Comparison of ENCODE assay signal across 24 cellular contexts in the genomic region with DNA sequence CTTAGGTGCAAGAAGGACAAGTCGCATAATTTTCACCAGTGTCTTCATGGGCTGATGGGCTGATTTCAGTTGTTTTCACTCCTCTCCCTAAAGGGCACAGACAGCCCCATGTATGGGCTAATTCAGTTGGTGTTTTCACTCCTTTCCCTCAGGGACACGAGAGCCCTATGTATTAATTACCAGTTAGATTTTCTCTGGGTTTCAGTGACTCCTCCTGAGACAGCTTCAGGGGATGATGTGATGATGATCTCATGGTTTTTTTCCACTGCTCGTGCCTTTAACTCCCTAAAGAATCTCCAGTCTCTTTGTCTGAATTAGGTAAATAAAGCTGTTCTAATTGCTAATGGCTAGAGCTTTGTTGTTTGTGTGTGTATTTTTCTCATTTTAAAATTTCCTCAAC. TPM values are rescaled to one million over a fixed set of nuclear protein-coding genes. Genes with fewer than 3 reads are reported as not detected.
DNase-seq lines count a peak whose midpoint lies in the region; ATAC-seq, FAIRE-seq and TF ChIP-seq lines count a peak whose summit lies in the region.
"Had no signal": no experiment of that assay in that cellular context is flagged by ENCODE, and none has a peak within 500 bp of the region (broad histone marks: within the 10 kb centered on the region; RNA-seq: fewer than 3 reads in every experiment).

No MANE protein-coding gene starts in this region.

- H3K27me3 ChIP-seq in GM12878 (replicated peaks in 1 of 2; ENCODE audit: control insufficient read depth in 2 of 2, insufficient read depth in 2 of 2, low read length in 1 of 2) = no peaks in the 10 kb centered on the region
- H3K27me3 ChIP-seq in mesendoderm (ENCODE audit: insufficient read depth, low read length, poor library complexity) = no peaks in the 10 kb centered on the region
- H3K27me3 ChIP-seq: cardiac muscle cell, MG63, sigmoid colon, tibial artery had no signal

- WGBS in GM12878 (ENCODE audit: insufficient coverage, insufficient replicate concordance, low lambda C conversion rate, missing lambda C conversion rate) = 52% methylated on average over 3 of the region's 3 CpGs
- no CpG with 5 or more reads among the region's 3 CpGs for WGBS in mesendoderm (ENCODE audit: extremely low coverage, insufficient coverage, low lambda C conversion rate)

- TF ChIP-seq CTCF in D721Med (IDR thresholded peaks at IDR 0.05; ENCODE audit: insufficient read depth, missing control alignments) (no peak), GM12878 (IDR thresholded peaks at IDR 0.05 in 2 of 3, conservative IDR thresholded peaks at IDR 0.05 in 1 of 3; ENCODE audit: control insufficient read depth in 2 of 3, extremely low read depth in 1 of 3, insufficient read depth in 1 of 3, low read depth in 3 of 3, low read length in 3 of 3) (no peak)

- H3K9me3 ChIP-seq in GM12878 (replicated peaks; ENCODE audit: control insufficient read depth, insufficient read depth, low read length) = no peaks in the 10 kb centered on the region
- H3K9me3 ChIP-seq: MG63, sigmoid colon, tibial artery had no signal

- H3K4me2 ChIP-seq in GM12878 (ENCODE audit: control insufficient read depth, insufficient read depth) = no peak overlapping the region
- H3K4me2 ChIP-seq in mesendoderm (ENCODE audit: low read length) = no peak overlapping the region

- TF ChIP-seq RAD21 in GM12878 (IDR thresholded peaks at IDR 0.05; ENCODE audit: insufficient read depth, low read depth, low read length) = no peak

- no peak overlapping the region for H3K23ac ChIP-seq in mesendoderm (ENCODE audit: low read length)

- no peak overlapping the region for H2AK5ac ChIP-seq in mesendoderm (ENCODE audit: low read length)

- RAD21 ChIA-PET in GM12878 (lab: Charles Lee; ENCODE audit: unreplicated experiment) = interaction anchor here (1.0 to 1.5 kb wide), 3 partner anchors 10 to 146 kb away, joined by 3 to 4 read pairs (median 3); partner anchors contain the start of gene RAMAC

- H3K79me2 ChIP-seq in GM12878 (ENCODE audit: control insufficient read depth, insufficient read depth, low read length) (no peaks in the 10 kb centered on the region), mesendoderm (ENCODE audit: control insufficient read depth, insufficient read depth, low read length) (no peaks in the 10 kb centered on the region)

- TF ChIP-seq EP300 in GM12878 (IDR thresholded peaks at IDR 0.05; ENCODE audit: borderline replicate concordance in 1 of 2, control insufficient read depth in 1 of 2, low read depth in 2 of 2, low read length in 2 of 2) = no peak

- POLR2A ChIA-PET in GM12878 (lab: Charles Lee) = interaction anchor here (0.6 to 1.4 kb wide), 3 partner anchors 10 to 465 kb away, joined by 3 to 6 read pairs (median 4); no protein-coding TSS in a partner anchor

- H3K56ac ChIP-seq in mesendoderm (ENCODE audit: low read length) = no peak overlapping the region

- intact Hi-C loops in GM12878 (cut with micrococcal nuclease; ENCODE audit: unreplicated experiment) = no loop called here

- SMC1A ChIA-PET in GM12878 (lab: Charles Lee; ENCODE audit: uncharacterized antibody, unreplicated experiment) = interaction anchor here (0.8 to 1.1 kb wide), 3 partner anchors 14 to 163 kb away, joined by 3 read pairs; no protein-coding TSS in a partner anchor

- in situ Hi-C loops in GM12878 (cut with MboI) = no loop called here

- no peak overlapping the region for H4K5ac ChIP-seq in mesendoderm (ENCODE audit: low read length)

- H3K4ac ChIP-seq in mesendoderm (ENCODE audit: low read depth, low read length) = no peak overlapping the region

- TF ChIP-seq POLR2A in GM12878 (IDR thresholded peaks at IDR 0.05; ENCODE audit: low read depth, low read length) = no peak

- no peak overlapping the region for H4K8ac ChIP-seq in mesendoderm (ENCODE audit: low read depth, low read length)

- no peak overlapping the region for H2AFZ ChIP-seq in GM12878 (ENCODE audit: control insufficient read depth, low read depth, low read length)

- H3K36me3 ChIP-seq in GM12878 (ENCODE audit: control insufficient read depth in 2 of 2, insufficient read depth in 2 of 2, low read length in 1 of 2) = no peaks in the 10 kb centered on the region; a peak in 1 of 4 replicates
- no peaks in the 10 kb centered on the region for H3K36me3 ChIP-seq in mesendoderm (ENCODE audit: control insufficient read depth, insufficient read depth, low read length)
- H3K36me3 ChIP-seq: cardiac muscle cell had no signal

- no peak overlapping the region for H3K4me3 ChIP-seq in GM12878
- no peak overlapping the region for H3K4me3 ChIP-seq in mesendoderm (ENCODE audit: low read length)
- H3K4me3 ChIP-seq: cardiac muscle cell, lung, MG63, sigmoid colon, tibial artery had no signal

- DNase-seq in D721Med (ENCODE audit: insufficient read length, low spot score) = no peak
- DNase-seq in M059J (ENCODE audit: low read depth) = peak; percentile 41
- no peak for DNase-seq in GM12878 (ENCODE audit: low read depth, low spot score)
- DNase-seq in mesendoderm = peak; percentile 38
- DNase-seq in CD1c-positive myeloid dendritic cell (ENCODE audit: extremely low spot score) = no peak
- DNase-seq: activated CD4-positive, alpha-beta T cell treated with anti-CD3 and anti-CD28 coated beads for 48 hours; activated naive CD4-positive, alpha-beta T cell treated with anti-CD3 and anti-CD28 coated beads, Interleukin-2, amount 10 ng/mL, durations not matched to agents 7 days and 5 days; amygdala; COR-L47; cortex of kidney; DMS79 treated with DMSO at 0.1 percent for 48 hours; H9; MG63; NCI-H2107; NCI-H524 treated with DMSO at 0.1 percent for 48 hours; sigmoid colon; stimulated activated CD4-positive, alpha-beta T cell treated with anti-CD3 and anti-CD28 coated beads, Interleukin-15, amount 100 ng/mL, for 24 hours; stimulated activated naive CD8-positive, alpha-beta T cell treated with anti-CD3 and anti-CD28 coated beads, Interleukin-15, Interleukin-2, amounts not matched to agents 100 U/mL and 50 U/mL, for 24 hours; tibial artery had no signal

- H2BK120ac ChIP-seq in mesendoderm (ENCODE audit: low read depth, low read length) = no peak overlapping the region

- FAIRE-seq in D721Med (lab: Jason Lieb, UNC) = peak; percentile 46
- no peak for FAIRE-seq in GM12878 (lab: Jason Lieb, UNC)
- FAIRE-seq: GM12891 had no signal

- no peaks in the 10 kb centered on the region; the same call in 1 of the 2 replicates for H3K4me1 ChIP-seq in GM12878 (ENCODE audit: control insufficient read depth, insufficient read depth, low read length)
- no peaks in the 10 kb centered on the region for H3K4me1 ChIP-seq in mesendoderm (ENCODE audit: control insufficient read depth, low read depth, low read length)

- no peak overlapping the region for H3K18ac ChIP-seq in mesendoderm (ENCODE audit: low read length)

- H3K27ac ChIP-seq in GM12878 (ENCODE audit: control insufficient read depth, insufficient read depth) (no peak overlapping the region), mesendoderm (ENCODE audit: low read depth, low read length) (no peak overlapping the region)
- H3K27ac ChIP-seq: cardiac muscle cell, sigmoid colon, tibial artery had no signal

- no peak overlapping the region for H3K9ac ChIP-seq in GM12878 (ENCODE audit: control insufficient read depth, insufficient read depth, low read length)
- no peak overlapping the region for H3K9ac ChIP-seq in mesendoderm (ENCODE audit: low read length)

- CTCF ChIA-PET in GM12878 (lab: Yijun Ruan, JAX) = interaction anchor here (1.0 to 1.9 kb wide), 6 partner anchors 9 to 465 kb away, joined by 3 to 9 read pairs (median 3); no protein-coding TSS in a partner anchor

- H2BK15ac ChIP-seq in mesendoderm (replicated peaks; ENCODE audit: low read depth) = no peak overlapping the region

- H3K79me1 ChIP-seq in mesendoderm (ENCODE audit: low read length) = no peaks in the 10 kb centered on the region

- no peaks in the 10 kb centered on the region for H4K20me1 ChIP-seq in GM12878 (ENCODE audit: control insufficient read depth, insufficient read depth)

- no peak overlapping the region for H2BK5ac ChIP-seq in mesendoderm (ENCODE audit: low read length)

- BruUV-seq in GM12878 (replicated peaks; lab: Mats Ljungman, UMichigan) = TSS peak; percentile 50

- ATAC-seq in GM12878 (no peak), HG02938 (IDR thresholded peaks at IDR 0.05; ENCODE audit: unreplicated experiment) (no peak), HG03045 (IDR thresholded peaks at IDR 0.05; ENCODE audit: unreplicated experiment) (no peak)
- ATAC-seq: stimulated activated naive CD8-positive, alpha-beta T cell treated with anti-CD3 and anti-CD28 coated beads, Interleukin-15, Interleukin-2, amounts not matched to agents 100 U/mL and 50 U/mL, for 24 hours had no signal

RNA-seq across cellular contexts. Expression of gene RAMAC, which starts 9.9 kb away (rescaled TPM):
- 40.7 and 44.8 TPM in 2 replicates for total RNA-seq in M059J (2014; rRNA removed; shearing (Covaris generic))
- total RNA-seq in GM12878 (2013; cell fraction: nucleolus; rRNA removed) = 6.5 and 7.2 TPM in 2 replicates
- total RNA-seq in GM12878 (2014; rRNA removed) = 32.3 and 34.9 TPM in 2 replicates
- total RNA-seq in GM12878 (2014; rRNA removed; fragmentation: Illumina TruSeq; extraction: Trizol) = 34.7 and 35.3 TPM in 2 replicates
- total RNA-seq in GM12878 (2021) = 22.4 and 22.9 TPM in 2 replicates
- polyA plus RNA-seq in GM12878 (2011; ENCODE audit: low read depth) = 19.3 TPM
- polyA plus RNA-seq in GM12878 (2011; rRNA removed) = 48.1 and 65.9 TPM in 2 replicates
- polyA plus RNA-seq in GM12878 (2011; cell fraction: cytosol; rRNA removed) = 21.5 and 28.3 TPM in 2 replicates
- 14.2 and 17.0 TPM in 2 replicates for polyA plus RNA-seq in GM12878 (2011; cell fraction: nucleus; rRNA removed)
- polyA plus RNA-seq in GM12878 (2012) = 24.4 and 25.5 TPM in 2 replicates
- 33.6 and 41.4 TPM in 2 replicates for polyA plus RNA-seq in GM12878 (2014; fragmentation: Illumina TruSeq; extraction: Trizol)
- 100 to 1,000 TPM in 1 of 2 experiments, 10 to 100 TPM in 1; 79.3 to 109 TPM for polyA plus RNA-seq in GM12878 (2014; fragmentation: Nextera tagmentation; extraction: Ambion mirVana)
- 32.0 and 34.4 TPM in 2 replicates for polyA plus RNA-seq in GM12878 (2014; rRNA removed)
- polyA plus RNA-seq in GM12878 (2016; fragmentation: Nextera tagmentation; extraction: Ambion mirVana) = 10 to 100 TPM; 49.9 to 50.0 TPM
- polyA minus RNA-seq in GM12878 (2011; rRNA and poly(A)+ RNA removed) = 15.1 and 19.0 TPM in 2 replicates
- polyA minus RNA-seq in GM12878 (2011; cell fraction: cytosol; rRNA and poly(A)+ RNA removed) = 5.7 and 8.8 TPM in 2 replicates
- polyA minus RNA-seq in GM12878 (2011; cell fraction: nucleus; rRNA and poly(A)+ RNA removed) = 3.8 and 4.5 TPM in 2 replicates
- polyA plus RNA-seq in mesendoderm (2013, experiment 1 of 2) = 36.6 TPM
- 38.9 TPM for polyA plus RNA-seq in mesendoderm (2013, experiment 2 of 2)

RNA-seq across cellular contexts. Expression of gene C15orf40, which starts 15.5 kb away (rescaled TPM):
- total RNA-seq in M059J (2014; rRNA removed; shearing (Covaris generic)) = 12.0 and 15.3 TPM in 2 replicates
- 46.8 and 50.1 TPM in 2 replicates for total RNA-seq in GM12878 (2013; cell fraction: nucleolus; rRNA removed)
- total RNA-seq in GM12878 (2014; rRNA removed) (20.7 and 26.5 TPM in 2 replicates), GM12878 (2014; rRNA removed; fragmentation: Illumina TruSeq; extraction: Trizol) (23.4 and 26.3 TPM in 2 replicates), GM12878 (2021) (20.7 and 21.3 TPM in 2 replicates)
- polyA plus RNA-seq in GM12878 (2011; ENCODE audit: low read depth) = 5.1 TPM
- polyA plus RNA-seq in GM12878 (2011; rRNA removed) (24.1 and 32.5 TPM in 2 replicates), GM12878 (2014; fragmentation: Illumina TruSeq; extraction: Trizol) (9.8 and 25.8 TPM in 2 replicates), GM12878 (2014; fragmentation: Nextera tagmentation; extraction: Ambion mirVana) (10 to 100 TPM; 59.9 to 70.0 TPM), GM12878 (2014; rRNA removed) (31.2 and 44.0 TPM in 2 replicates), GM12878 (2016; fragmentation: Nextera tagmentation; extraction: Ambion mirVana) (10 to 100 TPM; 59.1 to 64.3 TPM)
- 26.8 and 30.7 TPM in 2 replicates for polyA plus RNA-seq in GM12878 (2011; cell fraction: cytosol; rRNA removed)
- polyA plus RNA-seq in GM12878 (2011; cell fraction: nucleus; rRNA removed) = 13.0 and 14.0 TPM in 2 replicates
- polyA plus RNA-seq in GM12878 (2012) = 17.8 and 33.7 TPM in 2 replicates
- 14.3 and 16.5 TPM in 2 replicates for polyA minus RNA-seq in GM12878 (2011; rRNA and poly(A)+ RNA removed)
- polyA minus RNA-seq in GM12878 (2011; cell fraction: cytosol; rRNA and poly(A)+ RNA removed) = 7.6 and 16.3 TPM in 2 replicates
- polyA minus RNA-seq in GM12878 (2011; cell fraction: nucleus; rRNA and poly(A)+ RNA removed) = 22.2 and 39.7 TPM in 2 replicates
- polyA plus RNA-seq in mesendoderm (2013, experiment 1 of 2) = 8.8 TPM
- 9.7 TPM for polyA plus RNA-seq in mesendoderm (2013, experiment 2 of 2)

RNA-seq across cellular contexts. Expression of gene HOMER2, which starts 43.4 kb away (rescaled TPM):
- 5.5 and 7.6 TPM in 2 replicates for total RNA-seq in M059J (2014; rRNA removed; shearing (Covaris generic))
- total RNA-seq in GM12878 (2013; cell fraction: nucleolus; rRNA removed) = 17.9 and 19.2 TPM in 2 replicates
- 0.65 and 5.0 TPM in 2 replicates for total RNA-seq in GM12878 (2014; rRNA removed)
- total RNA-seq in GM12878 (2014; rRNA removed; fragmentation: Illumina TruSeq; extraction: Trizol) = 1.2 and 1.9 TPM in 2 replicates
- 1.7 and 2.3 TPM in 2 replicates for total RNA-seq in GM12878 (2021)
- 0.43 TPM for polyA plus RNA-seq in GM12878 (2011; ENCODE audit: low read depth)
- polyA plus RNA-seq in GM12878 (2011; rRNA removed) = 3.2 and 3.7 TPM in 2 replicates
- 3.9 and 5.9 TPM in 2 replicates for polyA plus RNA-seq in GM12878 (2011; cell fraction: cytosol; rRNA removed)
- polyA plus RNA-seq in GM12878 (2011; cell fraction: nucleus; rRNA removed) = 6.4 and 7.2 TPM in 2 replicates
- polyA plus RNA-seq in GM12878 (2012) = 2.0 and 2.1 TPM in 2 replicates
- polyA plus RNA-seq in GM12878 (2014; fragmentation: Illumina TruSeq; extraction: Trizol) = 1.1 and 1.3 TPM in 2 replicates
- polyA plus RNA-seq in GM12878 (2014; fragmentation: Nextera tagmentation; extraction: Ambion mirVana) = 1 to 10 TPM; 1.0 to 1.4 TPM
- polyA plus RNA-seq in GM12878 (2014; rRNA removed) = 0.60 and 0.93 TPM in 2 replicates
- polyA plus RNA-seq in GM12878 (2016; fragmentation: Nextera tagmentation; extraction: Ambion mirVana) = 1 to 10 TPM; 2.5 to 2.6 TPM
- polyA minus RNA-seq in GM12878 (2011; rRNA and poly(A)+ RNA removed) = 17.3 and 19.6 TPM in 2 replicates
- 2.2 and 2.7 TPM in 2 replicates for polyA minus RNA-seq in GM12878 (2011; cell fraction: cytosol; rRNA and poly(A)+ RNA removed)
- polyA minus RNA-seq in GM12878 (2011; cell fraction: nucleus; rRNA and poly(A)+ RNA removed) = 16.6 and 22.0 TPM in 2 replicates
- polyA plus RNA-seq in mesendoderm (2013, experiment 1 of 2) = 9.4 TPM
- 10.7 TPM for polyA plus RNA-seq in mesendoderm (2013, experiment 2 of 2)

Comparison
In these comparisons a context has a peak if more than half of its experiments do, and no peak if none do; other contexts are left out.
1. DNase-seq: peak in M059J (single experiment) and mesendoderm (single experiment); none in D721Med (single experiment), GM12878 (single experiment) and CD1c-positive myeloid dendritic cell (single experiment).